In genomic region chr20:7722564-7722963, GRCh38 we compare ENCODE assay signal across 19 cellular contexts.
DNase-seq lines count a peak whose midpoint lies in the region; ATAC-seq and TF ChIP-seq lines count a peak whose summit lies in the region.
"Had no signal": no experiment of that assay in that cellular context is flagged by ENCODE, and none has a peak within 500 bp of the region (broad histone marks: within the 10 kb centered on the region; RNA-seq: fewer than 3 reads in every experiment).

No MANE protein-coding gene starts in this region.

- H3K27ac ChIP-seq in ACC112 (ENCODE audit: low read depth, low read length) (peak overlapping the region; percentile 31; the same call in 1 of the 2 replicates), right cardiac atrium (ENCODE audit: low read length) (no peak overlapping the region), uterus (no peak overlapping the region)
- H3K27ac ChIP-seq: KMS-11 had no signal

- H3K36me3 ChIP-seq in ACC112 (ENCODE audit: insufficient read depth, low read length) (no peaks in the 10 kb centered on the region), uterus (no peaks in the 10 kb centered on the region)
- H3K36me3 ChIP-seq: MG63 had no signal

- H3K79me2 ChIP-seq in ACC112 (ENCODE audit: control insufficient read depth, insufficient read depth, low read length, unreplicated experiment) = no peaks in the 10 kb centered on the region

- H3K4me3 Mint-ChIP-seq in activated T-cell treated with anti-CD3 and anti-CD28 coated beads, Interleukin-2, amount 50 U/mL, for 4 hours = no peak overlapping the region
- H3K4me3 Mint-ChIP-seq: B cell; CD4-positive, CD25-positive, alpha-beta regulatory T cell had no signal

- ATAC-seq in right cardiac atrium = peak; percentile 68 to 98
- no peak for ATAC-seq in activated T-cell treated with anti-CD3 and anti-CD28 coated beads, Interleukin-2, amount 50 U/mL, for 4 hours
- ATAC-seq: HepG2 had no signal

- no peaks in the 10 kb centered on the region for H3K9me3 Mint-ChIP-seq in activated T-cell treated with anti-CD3 and anti-CD28 coated beads, Interleukin-2, amount 50 U/mL, for 4 hours

- no peaks in the 10 kb centered on the region for H3K27me3 ChIP-seq in ACC112 (ENCODE audit: insufficient read depth, low read length)
- H3K27me3 ChIP-seq in right cardiac atrium (ENCODE audit: control insufficient read depth, insufficient read depth) = no peaks in the 10 kb centered on the region
- H3K27me3 ChIP-seq in uterus = no peaks in the 10 kb centered on the region
- H3K27me3 ChIP-seq: MG63 had no signal

- DNase-seq in LHCN-M2 (ENCODE audit: low read depth) (peak; percentile 71), dermis microvascular lymphatic vessel endothelial cell (ENCODE audit: low read depth in 2 of 2) (peak; percentile 23 to 30), right cardiac atrium (no peak), uterus (no peak), occipital lobe (lab: John Stamatoyannopoulos, UW) (no peak)
- DNase-seq in activated T-cell treated with anti-CD3 and anti-CD28 coated beads, Interleukin-2, amount 50 U/mL, for 4 hours = no peak
- no peak for DNase-seq in stimulated activated CD4-positive, alpha-beta T cell treated with anti-CD3 and anti-CD28 coated beads, Interleukin-12 subunit alpha, Interleukin-12 subunit beta, amount 100 ng/mL, for 4 hours
- DNase-seq: CD4-positive, CD25-positive, alpha-beta regulatory T cell; H7; NCI-H1092; NCI-H1694; NCI-H2107; NCI-H2227 treated with DMSO at 0.1 percent for 48 hours; NCI-H524 had no signal

- no peaks in the 10 kb centered on the region for H3K4me1 Mint-ChIP-seq in activated T-cell treated with anti-CD3 and anti-CD28 coated beads, Interleukin-2, amount 50 U/mL, for 4 hours (ENCODE audit: low read depth)
- H3K4me1 Mint-ChIP-seq: B cell; CD4-positive, CD25-positive, alpha-beta regulatory T cell had no signal

- no peaks in the 10 kb centered on the region for H3K9me3 ChIP-seq in right cardiac atrium (ENCODE audit: control insufficient read depth, low read length)
- H3K9me3 ChIP-seq in uterus = no peaks in the 10 kb centered on the region
- H3K9me3 ChIP-seq: MG63 had no signal

- H3K27me3 Mint-ChIP-seq in activated T-cell treated with anti-CD3 and anti-CD28 coated beads, Interleukin-2, amount 50 U/mL, for 4 hours (ENCODE audit: low read depth) = no peaks in the 10 kb centered on the region
- H3K27me3 Mint-ChIP-seq: B cell; CD4-positive, CD25-positive, alpha-beta regulatory T cell had no signal

- no peak for TF ChIP-seq CTCF in uterus (IDR thresholded peaks at IDR 0.05)

- H3K36me3 Mint-ChIP-seq in activated T-cell treated with anti-CD3 and anti-CD28 coated beads, Interleukin-2, amount 50 U/mL, for 4 hours (ENCODE audit: insufficient read depth) = no peaks in the 10 kb centered on the region
- H3K36me3 Mint-ChIP-seq: CD4-positive, CD25-positive, alpha-beta regulatory T cell had no signal

- 49% methylated on average over 5 of the region's 5 CpGs for WGBS in right cardiac atrium

- no peak overlapping the region for H2AFZ ChIP-seq in ACC112 (ENCODE audit: low read length, unreplicated experiment)

- H3K4me3 ChIP-seq in ACC112 (ENCODE audit: low read depth, low read length) = no peak overlapping the region
- H3K4me3 ChIP-seq in right cardiac atrium (ENCODE audit: low read length) = no peak overlapping the region
- no peak overlapping the region for H3K4me3 ChIP-seq in uterus
- H3K4me3 ChIP-seq: MG63 had no signal

- no peak for TF ChIP-seq POLR2A in uterus (IDR thresholded peaks at IDR 0.05)

- intact Hi-C loops in right cardiac atrium (cut with DNase I) = no loop called here
- intact Hi-C loops in uterus (cut with DNase I; ENCODE audit: low total_unique reads) = no loop called here

- H3K4me1 ChIP-seq in ACC112 (ENCODE audit: control insufficient read depth, insufficient read depth, low read length, unreplicated experiment) = no peaks in the 10 kb centered on the region
- no peaks in the 10 kb centered on the region for H3K4me1 ChIP-seq in right cardiac atrium (ENCODE audit: control insufficient read depth, insufficient read depth, low read length)
- no peaks in the 10 kb centered on the region for H3K4me1 ChIP-seq in uterus

Comparison
In these comparisons a context has a peak if more than half of its experiments do, and no peak if none do; other contexts are left out.
1. DNase-seq: peak in LHCN-M2 (single experiment) and dermis microvascular lymphatic vessel endothelial cell (2 of 2); none in right cardiac atrium (0 of 3), activated T-cell treated with anti-CD3 and anti-CD28 coated beads, Interleukin-2, amount 50 U/mL, for 4 hours (single experiment), uterus (0 of 2), occipital lobe (single experiment) and stimulated activated CD4-positive, alpha-beta T cell treated with anti-CD3 and anti-CD28 coated beads, Interleukin-12 subunit alpha, Interleukin-12 subunit beta, amount 100 ng/mL, for 4 hours (single experiment).
2. ATAC-seq: peak in right cardiac atrium (2 of 2); none in activated T-cell treated with anti-CD3 and anti-CD28 coated beads, Interleukin-2, amount 50 U/mL, for 4 hours (0 of 2).